2 cellular contexts compared by ENCODE assay signal in the genomic region with DNA sequence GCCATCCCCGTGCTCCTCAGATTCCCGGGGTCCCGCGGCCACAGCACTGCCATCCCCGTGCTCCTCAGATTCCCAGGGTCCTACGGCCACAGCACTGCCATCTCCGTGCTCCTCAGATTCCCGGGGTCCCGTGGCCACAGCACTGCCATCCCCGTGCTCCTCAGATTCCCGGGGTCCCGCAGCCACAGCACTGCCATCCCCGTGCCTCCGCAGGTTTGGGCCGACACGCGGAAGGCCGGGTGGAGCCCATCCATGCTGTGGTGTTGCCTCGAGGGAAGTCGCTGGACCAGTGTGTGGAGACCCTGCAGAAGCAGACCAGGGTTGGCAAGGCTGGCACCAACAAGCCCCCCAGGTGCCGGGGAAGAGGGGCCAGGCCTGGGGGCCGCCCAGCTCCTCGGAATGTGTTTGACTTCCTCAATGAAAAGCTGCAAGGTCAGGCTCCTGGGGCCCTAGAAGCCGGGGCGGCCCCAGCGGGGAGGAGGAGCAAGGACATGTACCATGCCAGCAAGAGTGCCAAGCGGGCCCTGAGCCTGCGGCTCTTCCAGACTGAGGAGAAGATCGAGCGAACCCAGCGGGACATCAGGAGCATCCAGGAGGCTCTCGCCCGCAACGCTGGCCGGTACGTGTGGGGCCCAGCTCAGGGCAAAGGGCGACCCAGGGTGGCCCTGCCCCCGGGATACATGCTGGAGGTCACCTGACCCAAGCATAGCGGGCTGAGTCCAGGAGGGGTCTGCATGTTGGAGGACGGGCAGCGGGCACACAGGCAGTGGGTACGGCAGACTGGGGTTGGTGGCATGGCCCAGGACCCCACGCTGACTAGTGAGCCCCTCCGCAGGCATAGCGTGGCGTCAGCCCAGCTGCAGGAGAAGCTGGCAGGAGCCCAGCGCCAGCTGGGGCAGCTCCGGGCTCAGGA.
TF ChIP-seq lines count a peak whose summit lies in the region.

No MANE protein-coding gene starts in this region.

TF ChIP-seq in HEK293, 187 proteins besides CTCF, POLR2A, EP300 and RAD21:
- TF ChIP-seq ZNF843 (tag by site-specific recombination; IDR thresholded peaks at IDR 0.05), result no peak
- TF ChIP-seq GLIS2 (tag by site-specific recombination; IDR thresholded peaks at IDR 0.05), result peak; percentile 36; the same call in 1 of the 2 replicates

TF ChIP-seq in GM12878, 131 proteins besides CTCF, POLR2A, EP300 and RAD21:
- TF ChIP-seq FOXM1 (IDR thresholded peaks at IDR 0.05; ENCODE audit: low read depth, low read length) (no peak), CHD1 (IDR thresholded peaks at IDR 0.05; ENCODE audit: low read depth, low read length) (no peak), HDAC6 (IDR thresholded peaks at IDR 0.05; ENCODE audit: unreplicated experiment) (no peak), TCF12 (IDR thresholded peaks at IDR 0.05; ENCODE audit: low read depth, low read length) (no peak), CBX3 (IDR thresholded peaks at IDR 0.05; ENCODE audit: borderline replicate concordance, low read depth) (no peak), KAT2A (conservative IDR thresholded peaks at IDR 0.05; ENCODE audit: control insufficient read depth, low read depth, low read length) (no peak)
- TF ChIP-seq, protein P1, sequence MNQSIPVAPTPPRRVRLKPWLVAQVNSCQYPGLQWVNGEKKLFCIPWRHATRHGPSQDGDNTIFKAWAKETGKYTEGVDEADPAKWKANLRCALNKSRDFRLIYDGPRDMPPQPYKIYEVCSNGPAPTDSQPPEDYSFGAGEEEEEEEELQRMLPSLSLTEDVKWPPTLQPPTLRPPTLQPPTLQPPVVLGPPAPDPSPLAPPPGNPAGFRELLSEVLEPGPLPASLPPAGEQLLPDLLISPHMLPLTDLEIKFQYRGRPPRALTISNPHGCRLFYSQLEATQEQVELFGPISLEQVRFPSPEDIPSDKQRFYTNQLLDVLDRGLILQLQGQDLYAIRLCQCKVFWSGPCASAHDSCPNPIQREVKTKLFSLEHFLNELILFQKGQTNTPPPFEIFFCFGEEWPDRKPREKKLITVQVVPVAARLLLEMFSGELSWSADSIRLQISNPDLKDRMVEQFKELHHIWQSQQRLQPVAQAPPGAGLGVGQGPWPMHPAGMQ (IDR thresholded peaks at IDR 0.05; ENCODE audit: borderline replicate concordance), result no peak
